ENCODE assay signal across 10 cellular contexts in the genomic region with DNA sequence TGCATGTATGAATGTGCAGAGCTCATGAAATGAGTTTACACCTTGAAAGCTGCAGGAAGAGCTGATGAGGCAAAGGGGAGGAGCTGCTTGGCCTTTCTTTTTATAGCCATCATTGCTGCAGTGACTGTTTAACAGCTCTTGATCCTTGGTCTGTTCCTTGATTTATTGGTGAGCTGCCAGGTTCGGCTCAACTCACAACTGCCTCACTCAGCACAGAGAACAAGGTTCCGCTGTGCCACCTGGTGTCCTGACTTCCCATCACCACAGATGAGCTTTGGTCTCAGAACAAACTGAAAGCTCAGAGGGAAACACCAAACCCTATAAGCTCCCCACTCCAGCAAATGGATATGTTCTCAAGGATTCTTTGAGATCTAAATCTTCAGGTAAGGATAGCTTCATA.
A peak's percentile ranks its signal among the peaks of the same experiment; 100 is the strongest.
DNase-seq lines count a peak whose midpoint lies in the region; ATAC-seq, FAIRE-seq and TF ChIP-seq lines count a peak whose summit lies in the region.
"Had no signal": no experiment of that assay in that cellular context is flagged by ENCODE, and none has a peak within 500 bp of the region (broad histone marks: within the 10 kb centered on the region; RNA-seq: fewer than 3 reads in every experiment).

No MANE protein-coding gene starts in this region.

- DNase-seq in Ammon's horn (ENCODE audit: low spot score) (peak; percentile 57), M059J (ENCODE audit: low read depth) (peak; percentile 3), amniotic epithelial cell (ENCODE audit: low read depth) (peak; percentile 31), left lung (no peak), urothelium cell line (ENCODE audit: low spot score) (no peak), NCI-H2196 (lab: John Stamatoyannopoulos, UW; ENCODE audit: unreplicated experiment) (no peak)
- DNase-seq: esophagus squamous epithelium; naive thymus-derived CD8-positive, alpha-beta T cell had no signal

- no peak for FAIRE-seq in urothelium cell line (lab: Jason Lieb, UNC)

- no peaks in the 10 kb centered on the region for H3K36me3 ChIP-seq in left lung
- H3K36me3 ChIP-seq: esophagus squamous epithelium had no signal

- TF ChIP-seq CTCF in left lung (IDR thresholded peaks at IDR 0.05), result no peak

- intact Hi-C loops in left lung (cut with DNase I), result no loop called here

- no peak overlapping the region for H3K4me3 ChIP-seq in left lung
- H3K4me3 ChIP-seq: esophagus squamous epithelium had no signal

- ATAC-seq in left lung (peak; percentile 86), HG03095 (IDR thresholded peaks at IDR 0.05; ENCODE audit: unreplicated experiment) (no peak), HG02642 (IDR thresholded peaks at IDR 0.05; ENCODE audit: poor library complexity, unreplicated experiment) (no peak)
- ATAC-seq: naive thymus-derived CD8-positive, alpha-beta T cell had no signal

- H3K27me3 ChIP-seq in left lung, result no peaks in the 10 kb centered on the region
- H3K27me3 ChIP-seq: esophagus squamous epithelium had no signal

- H3K4me1 ChIP-seq in left lung, result no peaks in the 10 kb centered on the region
- H3K4me1 ChIP-seq: esophagus squamous epithelium had no signal

- no peak overlapping the region for H3K27ac ChIP-seq in left lung
- H3K27ac ChIP-seq: esophagus squamous epithelium had no signal

- no peaks in the 10 kb centered on the region for H3K9me3 ChIP-seq in left lung
- H3K9me3 ChIP-seq: esophagus squamous epithelium had no signal

Comparison
In these comparisons a context has a peak if more than half of its experiments do, and no peak if none do; other contexts are left out.
1. DNase-seq: peak in Ammon's horn (single experiment), M059J (single experiment) and amniotic epithelial cell (single experiment); none in left lung (0 of 2), urothelium cell line (single experiment) and NCI-H2196 (single experiment).